In genomic region chr12:12916135-12916956, GRCh38 we compare ENCODE assay signal across 8 cellular contexts. TPM values are rescaled to one million over a fixed set of nuclear protein-coding genes. Genes with fewer than 3 reads are reported as not detected.
DNase-seq lines count a peak whose midpoint lies in the region; ATAC-seq, FAIRE-seq and TF ChIP-seq lines count a peak whose summit lies in the region.

No MANE protein-coding gene starts in this region.

- ATAC-seq in DND-41 (ENCODE audit: insufficient read depth, low read depth) (peak; percentile 99), GM21786 (IDR thresholded peaks at IDR 0.05; ENCODE audit: unreplicated experiment) (peak; percentile 97)

- peak; percentile 78 for DNase-seq in DND-41
- DNase-seq in LNCaP clone FGC (ENCODE audit: low read depth), result peak; percentile 45
- DNase-seq in SHP77 treated with DMSO at 0.1 percent for 48 hours (lab: John Stamatoyannopoulos, UW), result peak; percentile 38
- DNase-seq in activated effector memory CD4-positive, alpha-beta T cell treated with Interleukin-2 at 50 U/mL for 16 hours, result peak; percentile 75
- DNase-seq in frontal cortex (ENCODE audit: low spot score in 2 of 2), result peak; percentile 65 to 77
- peak; percentile 91 for DNase-seq in osteoblast (ENCODE audit: insufficient read length, low spot score, missing footprints)
- peak; percentile 94 for DNase-seq in testis

- no peak for TF ChIP-seq POLR2A in testis (IDR thresholded peaks at IDR 0.05)

- H3K4me3 ChIP-seq in DND-41 (ENCODE audit: low read depth in 1 of 2, low read length in 2 of 2), result no peak overlapping the region
- no peak overlapping the region for H3K4me3 ChIP-seq in LNCaP clone FGC (ENCODE audit: low read depth, low read length)
- peak overlapping the region; percentile 11 for H3K4me3 ChIP-seq in osteoblast (ENCODE audit: insufficient read depth, low read length)
- no peak overlapping the region for H3K4me3 ChIP-seq in testis

- H2AFZ ChIP-seq in DND-41 (ENCODE audit: low read depth, low read length) (no peak overlapping the region), osteoblast (ENCODE audit: low read length) (peak overlapping the region; percentile 49)

- H3K27me3 ChIP-seq in DND-41 (ENCODE audit: insufficient read depth, low read length, poor library complexity), result peaks cover 18% of the 10 kb centered on the region
- H3K27me3 ChIP-seq in osteoblast (ENCODE audit: insufficient read depth, low read length), result no peaks in the 10 kb centered on the region
- H3K27me3 ChIP-seq in testis, result no peaks in the 10 kb centered on the region

- no peak overlapping the region for H3K9ac ChIP-seq in DND-41 (ENCODE audit: low read depth, low read length)

- H4K20me1 ChIP-seq in DND-41 (ENCODE audit: insufficient read depth, low read length) (no peaks in the 10 kb centered on the region), osteoblast (ENCODE audit: insufficient read depth, low read length) (no peaks in the 10 kb centered on the region)

- peak; percentile 98 for TF ChIP-seq CTCF in DND-41 (IDR thresholded peaks at IDR 0.05; ENCODE audit: borderline replicate concordance, extremely low read depth, low read length, poor library complexity, severe bottlenecking)
- TF ChIP-seq CTCF in LNCaP clone FGC (IDR thresholded peaks at IDR 0.05; ENCODE audit: control insufficient read depth, extremely low read depth, insufficient read depth), result peak; percentile 99
- peak; percentile 98 for TF ChIP-seq CTCF in osteoblast (IDR thresholded peaks at IDR 0.05; ENCODE audit: extremely low read depth, low read depth, low read length)
- TF ChIP-seq CTCF in testis (IDR thresholded peaks at IDR 0.05), result peak; percentile 87 to 98 (median 96)

- H3K4me1 ChIP-seq in DND-41 (ENCODE audit: insufficient read depth, low read length), result no peaks in the 10 kb centered on the region
- H3K4me1 ChIP-seq in osteoblast (ENCODE audit: insufficient read depth, low read length), result peaks cover 20% of the 10 kb centered on the region
- no peaks in the 10 kb centered on the region for H3K4me1 ChIP-seq in testis

- H3K79me2 ChIP-seq in DND-41 (ENCODE audit: insufficient read depth, low read length) (no peaks in the 10 kb centered on the region), osteoblast (ENCODE audit: insufficient read depth, low read length) (no peaks in the 10 kb centered on the region)

- no peak overlapping the region for H3K4me2 ChIP-seq in DND-41 (ENCODE audit: insufficient read depth, low read length)
- H3K4me2 ChIP-seq in osteoblast (ENCODE audit: insufficient read depth, low read length), result peak overlapping the region; percentile 61

- no peak overlapping the region for H3K27ac ChIP-seq in DND-41 (ENCODE audit: low read length)
- peak overlapping the region; percentile 22 for H3K27ac ChIP-seq in osteoblast (ENCODE audit: low read depth, low read length)
- H3K27ac ChIP-seq in testis, result peak overlapping the region in 1 of 2 donors; percentile 77

- no peaks in the 10 kb centered on the region for H3K36me3 ChIP-seq in DND-41 (ENCODE audit: insufficient read depth, low read length)
- H3K36me3 ChIP-seq in osteoblast (ENCODE audit: insufficient read depth, low read length), result peaks cover 17% of the 10 kb centered on the region
- no peaks in the 10 kb centered on the region for H3K36me3 ChIP-seq in testis (ENCODE audit: low read depth, missing control alignments)

- H3K9me3 ChIP-seq in DND-41 (ENCODE audit: insufficient read depth, low read length, severe bottlenecking) (no peaks in the 10 kb centered on the region), osteoblast (ENCODE audit: low read depth, low read length) (no peaks in the 10 kb centered on the region), testis (no peaks in the 10 kb centered on the region)

- FAIRE-seq in frontal cortex (lab: Jason Lieb, UNC), result no peak

- 12 to 19% methylated on average over 19 of the region's 19 CpGs for WGBS in testis, 2 donors

- intact Hi-C loops in testis (cut with DNase I; ENCODE audit: low total_unique reads), result loop anchor here (10.0 kb wide), 3 partner anchors 68 to 288 kb away; no protein-coding TSS in a partner anchor

RNA-seq across cellular contexts. Expression of gene GPRC5A, which starts 25.0 kb away (rescaled TPM):
- under 0.01 TPM for total RNA-seq in frontal cortex
- 2.7 and 4.7 TPM in 2 replicates for total RNA-seq in osteoblast
- 1 to 10 TPM; 1.9 to 2.7 TPM for total RNA-seq in testis
- 2.8 TPM for polyA plus RNA-seq in testis (ENCODE audit: insufficient read depth, low read depth, low replicate concordance)

RNA-seq across cellular contexts. Expression of gene GPRC5D, which starts 35.6 kb away (rescaled TPM):
- not detected for total RNA-seq in frontal cortex
- not detected in 2 replicates for total RNA-seq in osteoblast
- 1 to 10 TPM in 1 of 2 donors, under 1 TPM in 1; 0.68 to 4.0 TPM for total RNA-seq in testis
- 5.5 TPM for polyA plus RNA-seq in testis (ENCODE audit: insufficient read depth, low read depth, low replicate concordance)

Comparison
In these comparisons a context has a peak if more than half of its experiments do, and no peak if none do; other contexts are left out.
1. DNase-seq: peak in every context shown above with its lines; median percentile 94 in testis; 91 in osteoblast; 78 in DND-41; 75 in activated effector memory CD4-positive, alpha-beta T cell treated with Interleukin-2 at 50 U/mL for 16 hours; 71 in frontal cortex; 45 in LNCaP clone FGC; 38 in SHP77 treated with DMSO at 0.1 percent for 48 hours.